In genomic region chr19:42853231-42853630, GRCh38 we compare ENCODE assay signal across 7 cellular contexts. TPM values are rescaled to one million over a fixed set of nuclear protein-coding genes. Genes with fewer than 3 reads are reported as not detected.
"Had no signal": no experiment of that assay in that cellular context is flagged by ENCODE, and none has a peak within 500 bp of the region (broad histone marks: within the 10 kb centered on the region; RNA-seq: fewer than 3 reads in every experiment).

No MANE protein-coding gene starts in this region.

RNA-seq across cellular contexts. Expression of gene PSG1, which starts 26.3 kb away (rescaled TPM):
- total RNA-seq: activated CD8-positive, alpha-beta T cell treated with anti-CD3 and anti-CD28 coated beads for 36 hours; activated naive CD8-positive, alpha-beta T cell treated with anti-CD3 and anti-CD28 coated beads for 36 hours; activated T-cell treated with anti-CD3 and anti-CD28 coated beads, Interleukin-2, amount 50 U/mL, for 72 hours; activated T-helper 2 cell treated with anti-CD3 and anti-CD28 coated beads, Interferon-gamma antibody, Interleukin-2, Interleukin-4, amounts not matched to agents 10 μg/mL and 5 μg/mL and 100 μg/mL, durations not matched to agents 14 hours and 24 hours and 36 hours; NCI-H460; Right ventricle myocardium superior had no signal
- polyA plus RNA-seq: adipose tissue had no signal
